ENCODE assay signal across 26 cellular contexts in the genomic region with DNA sequence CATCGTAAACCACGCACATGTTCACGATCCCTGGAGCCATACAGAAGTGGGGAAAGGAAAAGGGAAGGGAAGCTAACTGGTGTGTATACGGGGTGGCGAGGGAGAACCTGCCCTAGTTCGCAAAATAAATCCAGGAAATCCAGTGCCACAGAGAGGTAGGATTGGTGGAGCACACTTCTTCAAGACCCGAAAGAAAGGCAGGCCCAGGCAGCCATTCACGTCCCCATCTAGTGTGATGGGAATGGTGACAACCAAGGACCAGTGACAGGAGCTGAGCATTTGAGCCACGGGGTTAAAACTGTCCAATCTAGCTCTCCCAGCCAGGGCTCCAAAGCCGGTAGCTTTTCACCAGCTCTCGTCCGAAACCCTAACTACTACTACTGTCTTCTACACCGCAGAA. TPM values are rescaled to one million over a fixed set of nuclear protein-coding genes. Genes with fewer than 3 reads are reported as not detected.
"Had no signal": no experiment of that assay in that cellular context is flagged by ENCODE, and none has a peak within 500 bp of the region (broad histone marks: within the 10 kb centered on the region; RNA-seq: fewer than 3 reads in every experiment).

No MANE protein-coding gene starts in this region.

- H3K4me3 ChIP-seq: left lung, neural progenitor cell, prostate gland, SK-N-MC, transverse colon had no signal

- H3K27me3 ChIP-seq: foreskin keratinocyte, left lung, neural progenitor cell, transverse colon had no signal

- H3K4me1 ChIP-seq: foreskin keratinocyte, left lung, neural progenitor cell, prostate gland, transverse colon had no signal

- H3K9me3 ChIP-seq: left lung, prostate gland, transverse colon had no signal

- H3K4me1 Mint-ChIP-seq: brain; immature natural killer cell; mesothelial cell of epicardium; neural progenitor cell; stimulated activated naive CD8-positive, alpha-beta T cell treated with anti-CD3 and anti-CD28 coated beads, Interleukin-15, amount 100 ng/mL, for 72 hours had no signal

- DNase-seq: activated B cell treated with CpG ODN at 0.5 μM for 24 hours; activated gamma-delta T cell; anterior cingulate cortex; caudate nucleus; dermis blood vessel endothelial cell; effector CD8-positive, alpha-beta T cell; foreskin keratinocyte; immature natural killer cell; stimulated activated CD4-positive, alpha-beta T cell treated with anti-CD3 and anti-CD28 coated beads, Interleukin-1b, Interleukin-23, amount 100 ng/mL, for 48 hours; SW 1271; T-helper 17 cell; transverse colon had no signal

- H3K36me3 Mint-ChIP-seq: immature natural killer cell, mesothelial cell of epicardium, neural progenitor cell had no signal

- H3K9me3 Mint-ChIP-seq: activated B cell treated with CpG ODN at 0.5 μM for 24 hours; brain; immature natural killer cell; mesothelial cell of epicardium; naive thymus-derived CD8-positive, alpha-beta T cell; neural progenitor cell; stimulated activated naive CD8-positive, alpha-beta T cell treated with anti-CD3 and anti-CD28 coated beads, Interleukin-15, amount 100 ng/mL, for 72 hours had no signal

- H3K4me3 Mint-ChIP-seq: activated B cell treated with CpG ODN at 0.5 μM for 24 hours; brain; immature natural killer cell; mesothelial cell of epicardium; naive thymus-derived CD8-positive, alpha-beta T cell; neural progenitor cell; stimulated activated naive CD8-positive, alpha-beta T cell treated with anti-CD3 and anti-CD28 coated beads, Interleukin-15, amount 100 ng/mL, for 72 hours; T-helper 17 cell had no signal

- H3K27ac Mint-ChIP-seq: activated B cell treated with CpG ODN at 0.5 μM for 24 hours; brain; immature natural killer cell; mesothelial cell of epicardium; naive thymus-derived CD8-positive, alpha-beta T cell; neural progenitor cell; stimulated activated naive CD8-positive, alpha-beta T cell treated with anti-CD3 and anti-CD28 coated beads, Interleukin-15, amount 100 ng/mL, for 72 hours; T-helper 17 cell had no signal

- ATAC-seq: foreskin keratinocyte; left lung; naive thymus-derived CD8-positive, alpha-beta T cell; stimulated activated naive CD8-positive, alpha-beta T cell treated with anti-CD3 and anti-CD28 coated beads, Interleukin-15, amount 100 ng/mL, for 72 hours; T-helper 17 cell had no signal

- H3K36me3 ChIP-seq: left lung, neural progenitor cell, prostate gland, transverse colon had no signal

- H3K27ac ChIP-seq: foreskin keratinocyte, left lung, neural progenitor cell, prostate gland, SK-N-MC, transverse colon had no signal

- H3K27me3 Mint-ChIP-seq: activated B cell treated with CpG ODN at 0.5 μM for 24 hours; brain; naive thymus-derived CD8-positive, alpha-beta T cell; stimulated activated naive CD8-positive, alpha-beta T cell treated with anti-CD3 and anti-CD28 coated beads, Interleukin-15, amount 100 ng/mL, for 72 hours; T-helper 17 cell had no signal

RNA-seq across cellular contexts. Expression of a gene that starts 53.7 kb away (rescaled TPM):
- total RNA-seq: glomerular endothelial cell, lung microvascular endothelial cell had no signal

RNA-seq across cellular contexts. Expression of a gene that starts 57.7 kb away (rescaled TPM):
- total RNA-seq: activated B cell treated with CpG ODN at 0.5 μM for 24 hours; dermis blood vessel endothelial cell; foreskin keratinocyte; glomerular endothelial cell; kidney epithelial cell; left lung; lung microvascular endothelial cell; mesothelial cell of epicardium; naive thymus-derived CD8-positive, alpha-beta T cell; omental fat pad; skeletal muscle tissue; T-helper 17 cell; temporal lobe; transverse colon had no signal
- polyA plus RNA-seq: foreskin keratinocyte; immature natural killer cell; naive thymus-derived CD8-positive, alpha-beta T cell had no signal
